ENCODE assay signal across 16 cellular contexts in genomic region chr3:172465281-172465680, GRCh38. TPM values are rescaled to one million over a fixed set of nuclear protein-coding genes. Genes with fewer than 3 reads are reported as not detected.
DNase-seq lines count a peak whose midpoint lies in the region; ATAC-seq and TF ChIP-seq lines count a peak whose summit lies in the region.
"Had no signal": no experiment of that assay in that cellular context is flagged by ENCODE, and none has a peak within 500 bp of the region (broad histone marks: within the 10 kb centered on the region; RNA-seq: fewer than 3 reads in every experiment).

No MANE protein-coding gene starts in this region.

- H3K4me1 ChIP-seq in lower lobe of right lung, result no peaks in the 10 kb centered on the region

- H3K4me3 ChIP-seq in lower lobe of right lung, result no peak overlapping the region
- H3K4me3 ChIP-seq: GM12878, GM23338 had no signal

- intact Hi-C loops in lower lobe of right lung (cut with DNase I), result no loop called here

- H3K27ac ChIP-seq in caudate nucleus (ENCODE audit: low read depth, low read length) (no peak overlapping the region), lower lobe of right lung (no peak overlapping the region)

- H3K27me3 ChIP-seq in lower lobe of right lung (ENCODE audit: low read depth), result no peaks in the 10 kb centered on the region

- no peak for TF ChIP-seq CTCF in lower lobe of right lung (IDR thresholded peaks at IDR 0.05)

- no peaks in the 10 kb centered on the region for H3K36me3 ChIP-seq in lower lobe of right lung

- H3K9me3 ChIP-seq in lower lobe of right lung, result no peaks in the 10 kb centered on the region

- ATAC-seq in lower lobe of right lung, result no peak
- ATAC-seq: GM12878, GM23338 had no signal

- DNase-seq in SIG-M5 treated with dmso at 0.1 percent for 504 hours (lab: John Stamatoyannopoulos, UW; ENCODE audit: unreplicated experiment), result peak; percentile 25
- no peak for DNase-seq in SIG-M5 (lab: John Stamatoyannopoulos, UW)
- DNase-seq in M059J (ENCODE audit: low read depth), result peak; percentile 35
- DNase-seq in iris pigment epithelial cell (ENCODE audit: low read depth), result peak; percentile 8
- DNase-seq in caudate nucleus (lab: John Stamatoyannopoulos, UW), result no peak
- no peak for DNase-seq in lower lobe of right lung
- no peak for DNase-seq in epidermal melanocyte (ENCODE audit: insufficient read length, low spot score)
- DNase-seq: C1 segment of cervical spinal cord; CD4-positive, alpha-beta memory T cell; DMS79; H7; IMR-90 had no signal

RNA-seq across cellular contexts. Expression of gene GHSR, which starts 17.0 kb away (rescaled TPM):
- not detected in 2 replicates for total RNA-seq in M059J (2014; rRNA removed; shearing (Covaris generic))
- total RNA-seq in lower lobe of right lung, result not detected
- total RNA-seq: B cell; CD4-positive, alpha-beta memory T cell; G401; GM12878; GM23338; H7; IMR-90 had no signal

RNA-seq across cellular contexts. Expression of gene TNFSF10, which starts 57.9 kb away (rescaled TPM):
- total RNA-seq in M059J (2014; rRNA removed; shearing (Covaris generic)), result 181 and 241 TPM in 2 replicates
- 168 TPM for total RNA-seq in lower lobe of right lung
- total RNA-seq: G401, GM23338, H7 had no signal

Comparison
In these comparisons a context has a peak if more than half of its experiments do, and no peak if none do; other contexts are left out.
1. DNase-seq: peak in SIG-M5 treated with dmso at 0.1 percent for 504 hours (single experiment), M059J (single experiment) and iris pigment epithelial cell (single experiment); none in SIG-M5 (single experiment), caudate nucleus (0 of 61), lower lobe of right lung (single experiment) and epidermal melanocyte (single experiment).